ENCODE assay signal across 16 cellular contexts in genomic region chr20:37692447-37693166, GRCh38. TPM values are rescaled to one million over a fixed set of nuclear protein-coding genes. Genes with fewer than 3 reads are reported as not detected.
DNase-seq lines count a peak whose midpoint lies in the region; ATAC-seq and TF ChIP-seq lines count a peak whose summit lies in the region.
"Had no signal": no experiment of that assay in that cellular context is flagged by ENCODE, and none has a peak within 500 bp of the region (broad histone marks: within the 10 kb centered on the region; RNA-seq: fewer than 3 reads in every experiment).

No MANE protein-coding gene starts in this region.

- no peak for DNase-seq in CD4-positive, alpha-beta memory T cell
- no peak for DNase-seq in activated B cell treated with CpG ODN at 0.5 μM for 24 hours
- no peak for DNase-seq in naive B cell
- no peak for DNase-seq in NCI-H748 (lab: John Stamatoyannopoulos, UW; ENCODE audit: unreplicated experiment)
- DNase-seq in KG1 (lab: John Stamatoyannopoulos, UW), result no peak
- DNase-seq in BE2C, result no peak
- DNase-seq: activated CD4-positive, alpha-beta T cell treated with anti-CD3 and anti-CD28 coated beads for 48 hours; DMS153; head of caudate nucleus; MG63; NCI-H1694; Peyer's patch; stimulated activated CD4-positive, alpha-beta T cell treated with anti-CD3 and anti-CD28 coated beads, Interleukin-4, amount 100 ng/mL, for 24 hours had no signal

- TF ChIP-seq CTCF in activated B cell treated with CpG ODN at 0.5 μM for 24 hours (IDR thresholded peaks at IDR 0.05) (no peak), BE2C (IDR thresholded peaks at IDR 0.05; ENCODE audit: low read depth, low read length) (no peak)

- POLR2A ChIA-PET in CD4-positive, alpha-beta memory T cell (lab: Charles Lee; ENCODE audit: partially characterized antibody), result no interaction called here
- POLR2A ChIA-PET in activated B cell treated with CpG ODN at 0.5 μM for 24 hours (lab: Charles Lee), result no interaction called here

- H3K4me3 Mint-ChIP-seq in CD4-positive, alpha-beta memory T cell, result peak overlapping the region in 5 of 8 donors; percentile 11 to 98 (median 97)
- H3K4me3 Mint-ChIP-seq in activated B cell treated with CpG ODN at 0.5 μM for 24 hours (peak overlapping the region; percentile 99), naive B cell (peak overlapping the region in 7 of 8 donors; percentile 84 to 99 (median 97))

- no peak overlapping the region for H3K27ac ChIP-seq in ACC112 (ENCODE audit: low read depth, low read length)
- no peak overlapping the region for H3K27ac ChIP-seq in CD4-positive, alpha-beta memory T cell (ENCODE audit: low read depth, low read length)
- H3K27ac ChIP-seq: suprapubic skin had no signal

- H3K4me3 ChIP-seq in ACC112 (ENCODE audit: low read depth, low read length) (no peak overlapping the region), BE2C (ENCODE audit: low read depth, low read length) (no peak overlapping the region)
- no peak overlapping the region for H3K4me3 ChIP-seq in CD4-positive, alpha-beta memory T cell (ENCODE audit: low read length in 2 of 2)

- H3K4me1 Mint-ChIP-seq in CD4-positive, alpha-beta memory T cell, result peaks cover 16 to 38% (median 22%) of the 10 kb centered on the region in 4 donors
- H3K4me1 Mint-ChIP-seq in activated B cell treated with CpG ODN at 0.5 μM for 24 hours, result peaks cover 30% of the 10 kb centered on the region
- H3K4me1 Mint-ChIP-seq in naive B cell, result peaks cover 29 to 38% (median 35%) of the 10 kb centered on the region in 3 donors

- H3K27ac Mint-ChIP-seq in CD4-positive, alpha-beta memory T cell, result peak overlapping the region in 2 of 7 donors; percentile 14 to 82
- no peak overlapping the region for H3K27ac Mint-ChIP-seq in activated B cell treated with CpG ODN at 0.5 μM for 24 hours
- peak overlapping the region in 1 of 6 donors; percentile 71 for H3K27ac Mint-ChIP-seq in naive B cell
- H3K27ac Mint-ChIP-seq: progenitor cell of endocrine pancreas had no signal

- H3K36me3 Mint-ChIP-seq in CD4-positive, alpha-beta memory T cell, result peaks cover 0 to 7% of the 10 kb centered on the region in 2 donors
- H3K36me3 Mint-ChIP-seq in activated B cell treated with CpG ODN at 0.5 μM for 24 hours (ENCODE audit: low read depth) (peaks cover 10% of the 10 kb centered on the region), naive B cell (peaks cover 0 to 5% of the 10 kb centered on the region in 2 donors)

- H3K79me2 ChIP-seq in ACC112 (ENCODE audit: control insufficient read depth, insufficient read depth, low read length, unreplicated experiment), result peaks cover 30% of the 10 kb centered on the region

- no peak for ATAC-seq in activated B cell treated with CpG ODN at 0.5 μM for 24 hours (ENCODE audit: low read depth)
- no peak for ATAC-seq in naive B cell (ENCODE audit: low read depth in 2 of 2)

- H3K27me3 ChIP-seq in ACC112 (ENCODE audit: insufficient read depth, low read length) (no peaks in the 10 kb centered on the region), BE2C (no peaks in the 10 kb centered on the region; the same call in 1 of the 2 replicates)
- H3K27me3 ChIP-seq in CD4-positive, alpha-beta memory T cell (ENCODE audit: insufficient read depth, low read length), result peaks cover 5% of the 10 kb centered on the region
- H3K27me3 ChIP-seq: MG63, Peyer's patch had no signal

- peak overlapping the region; percentile 86 for H2AFZ ChIP-seq in ACC112 (ENCODE audit: low read length, unreplicated experiment)

- H3K4me1 ChIP-seq in ACC112 (ENCODE audit: control insufficient read depth, insufficient read depth, low read length, unreplicated experiment), result peaks cover 14% of the 10 kb centered on the region
- peaks cover 25% of the 10 kb centered on the region for H3K4me1 ChIP-seq in CD4-positive, alpha-beta memory T cell (ENCODE audit: insufficient read depth, low read length)
- no peaks in the 10 kb centered on the region; the same call in 1 of the 2 replicates for H3K4me1 ChIP-seq in BE2C

- CTCF ChIA-PET in CD4-positive, alpha-beta memory T cell (lab: Charles Lee; ENCODE audit: partially characterized antibody), result no interaction called here
- CTCF ChIA-PET in activated B cell treated with CpG ODN at 0.5 μM for 24 hours (lab: Charles Lee), result no interaction called here

- H3K9me3 Mint-ChIP-seq in CD4-positive, alpha-beta memory T cell, result no peaks in the 10 kb centered on the region
- H3K9me3 Mint-ChIP-seq in activated B cell treated with CpG ODN at 0.5 μM for 24 hours, result no peaks in the 10 kb centered on the region
- no peaks in the 10 kb centered on the region for H3K9me3 Mint-ChIP-seq in naive B cell

- H3K27me3 Mint-ChIP-seq in CD4-positive, alpha-beta memory T cell, result peaks cover 14 to 25% of the 10 kb centered on the region in 2 donors
- H3K27me3 Mint-ChIP-seq in activated B cell treated with CpG ODN at 0.5 μM for 24 hours, result peaks cover 22% of the 10 kb centered on the region
- H3K27me3 Mint-ChIP-seq in naive B cell, result peaks cover 17 to 27% (median 21%) of the 10 kb centered on the region in 3 donors

- H3K9me3 ChIP-seq in CD4-positive, alpha-beta memory T cell (ENCODE audit: control insufficient read depth in 1 of 2, low read length in 2 of 2), result no peaks in the 10 kb centered on the region
- no peaks in the 10 kb centered on the region for H3K9me3 ChIP-seq in BE2C
- H3K9me3 ChIP-seq: Peyer's patch, suprapubic skin had no signal

- intact Hi-C loops in CD4-positive, alpha-beta memory T cell (cut with micrococcal nuclease), result loop anchor here (5.0 kb wide), 2 partner anchors 165 to 405 kb away; partner anchors contain the start of genes BLCAP and MANBAL
- intact Hi-C loops in activated B cell treated with CpG ODN at 0.5 μM for 24 hours (cut with micrococcal nuclease), result loop anchor here (1.0 kb wide), 3 partner anchors 112 to 341 kb away; partner anchors contain the start of genes BLCAP, RPRD1B and TTI1

- no peaks in the 10 kb centered on the region for H3K36me3 ChIP-seq in ACC112 (ENCODE audit: insufficient read depth, low read length)
- no peaks in the 10 kb centered on the region for H3K36me3 ChIP-seq in CD4-positive, alpha-beta memory T cell (ENCODE audit: insufficient read depth, low read length)
- H3K36me3 ChIP-seq in BE2C, result no peaks in the 10 kb centered on the region
- H3K36me3 ChIP-seq: Peyer's patch, suprapubic skin had no signal

RNA-seq across cellular contexts. Expression of gene CTNNBL1, which starts 1.2 kb away (rescaled TPM):
- 10 to 100 TPM; 41.5 to 45.1 TPM for total RNA-seq in CD4-positive, alpha-beta memory T cell
- 100 to 1,000 TPM in 1 of 2 donors, 10 to 100 TPM in 1; 83.4 to 104 TPM for polyA plus RNA-seq in CD4-positive, alpha-beta memory T cell
- 102 and 110 TPM in 2 replicates for total RNA-seq in activated B cell treated with CpG ODN at 0.5 μM for 24 hours
- 100 to 1,000 TPM; 102 to 200 (median 125) TPM for polyA plus RNA-seq in naive B cell (ENCODE audit: low read depth in 6 of 6)
- 109 TPM for polyA plus RNA-seq in BE2C (2012; ENCODE audit: insufficient read depth, insufficient read length, low read depth)
